Comparison of ENCODE assay signal across 17 cellular contexts in genomic region chr7:151824285-151824950, GRCh38. TPM values are rescaled to one million over a fixed set of nuclear protein-coding genes. Genes with fewer than 3 reads are reported as not detected.
DNase-seq lines count a peak whose midpoint lies in the region; ATAC-seq and TF ChIP-seq lines count a peak whose summit lies in the region.
"Had no signal": no experiment of that assay in that cellular context is flagged by ENCODE, and none has a peak within 500 bp of the region (broad histone marks: within the 10 kb centered on the region; RNA-seq: fewer than 3 reads in every experiment).

No MANE protein-coding gene starts in this region.

- no peak for TF ChIP-seq POLR2A in spleen (IDR thresholded peaks at IDR 0.05)

- no peaks in the 10 kb centered on the region for H3K27me3 Mint-ChIP-seq in dendritic cell treated with granulocyte-macrophage colony-stimulating factor and Interleukin-4, amounts not matched to agents 40 ng/mL and 50 ng/mL, for 4 days
- H3K27me3 Mint-ChIP-seq: activated naive CD4-positive, alpha-beta T cell treated with anti-CD3 and anti-CD28 coated beads, Interleukin-2, amount 10 ng/mL, durations not matched to agents 7 days and 5 days; B cell had no signal

- DNase-seq in NCI-H69 (lab: John Stamatoyannopoulos, UW), result peak; percentile 23
- peak; percentile 20 for DNase-seq in lower lobe of right lung
- peak; percentile 47 for DNase-seq in spleen
- DNase-seq in GM13977 (ENCODE audit: low spot score), result no peak
- DNase-seq in T1000 (lab: John Stamatoyannopoulos, UW), result no peak
- DNase-seq: activated CD4-positive, alpha-beta T cell treated with anti-CD3 and anti-CD28 coated beads for 1 hour; activated naive CD4-positive, alpha-beta T cell treated with anti-CD3 and anti-CD28 coated beads, Interleukin-2, amount 10 ng/mL, durations not matched to agents 7 days and 5 days; brain microvascular endothelial cell; GF-D8; HCEC 1CT; mammary epithelial cell; NCI-H2107; stimulated activated naive CD8-positive, alpha-beta T cell treated with anti-CD3 and anti-CD28 coated beads, Interleukin-15, Interleukin-2, amounts not matched to agents 100 U/mL and 50 U/mL, for 24 hours; T-helper 2 cell had no signal

- peaks cover 31% of the 10 kb centered on the region for H3K4me1 ChIP-seq in lower lobe of right lung
- peaks cover 13 to 55% (median 34%) of the 10 kb centered on the region in 6 donors for H3K4me1 ChIP-seq in spleen

- peaks cover 28% of the 10 kb centered on the region for H3K36me3 Mint-ChIP-seq in dendritic cell treated with granulocyte-macrophage colony-stimulating factor and Interleukin-4, amounts not matched to agents 40 ng/mL and 50 ng/mL, for 4 days (ENCODE audit: low read depth)
- H3K36me3 Mint-ChIP-seq: activated naive CD4-positive, alpha-beta T cell treated with anti-CD3 and anti-CD28 coated beads, Interleukin-2, amount 10 ng/mL, durations not matched to agents 7 days and 5 days had no signal

- 71 to 85% (median 78%) methylated on average over 17 of the region's 17 CpGs for WGBS in spleen, 5 donors

- no peaks in the 10 kb centered on the region for H3K9me3 Mint-ChIP-seq in dendritic cell treated with granulocyte-macrophage colony-stimulating factor and Interleukin-4, amounts not matched to agents 40 ng/mL and 50 ng/mL, for 4 days
- H3K9me3 Mint-ChIP-seq: activated naive CD4-positive, alpha-beta T cell treated with anti-CD3 and anti-CD28 coated beads, Interleukin-2, amount 10 ng/mL, durations not matched to agents 7 days and 5 days had no signal

- TF ChIP-seq CTCF in lower lobe of right lung (IDR thresholded peaks at IDR 0.05) (no peak), spleen (IDR thresholded peaks at IDR 0.05 in 8 of 11, conservative IDR thresholded peaks at IDR 0.05 in 3 of 11) (no peak), GM13977 (IDR thresholded peaks at IDR 0.05; ENCODE audit: extremely low read depth, insufficient read depth, missing control alignments) (no peak)

- H3K9me3 ChIP-seq in lower lobe of right lung (no peaks in the 10 kb centered on the region), spleen (no peaks in the 10 kb centered on the region)

- peak overlapping the region; percentile 89 for H3K27ac Mint-ChIP-seq in dendritic cell treated with granulocyte-macrophage colony-stimulating factor and Interleukin-4, amounts not matched to agents 40 ng/mL and 50 ng/mL, for 4 days
- H3K27ac Mint-ChIP-seq: activated naive CD4-positive, alpha-beta T cell treated with anti-CD3 and anti-CD28 coated beads, Interleukin-2, amount 10 ng/mL, durations not matched to agents 7 days and 5 days; B cell had no signal

- peak overlapping the region; percentile 13 for H3K4me3 Mint-ChIP-seq in dendritic cell treated with granulocyte-macrophage colony-stimulating factor and Interleukin-4, amounts not matched to agents 40 ng/mL and 50 ng/mL, for 4 days
- H3K4me3 Mint-ChIP-seq: activated naive CD4-positive, alpha-beta T cell treated with anti-CD3 and anti-CD28 coated beads, Interleukin-2, amount 10 ng/mL, durations not matched to agents 7 days and 5 days; B cell had no signal

- H3K4me1 Mint-ChIP-seq in dendritic cell treated with granulocyte-macrophage colony-stimulating factor and Interleukin-4, amounts not matched to agents 40 ng/mL and 50 ng/mL, for 4 days (ENCODE audit: low read depth), result peaks cover 82% of the 10 kb centered on the region
- H3K4me1 Mint-ChIP-seq: activated naive CD4-positive, alpha-beta T cell treated with anti-CD3 and anti-CD28 coated beads, Interleukin-2, amount 10 ng/mL, durations not matched to agents 7 days and 5 days had no signal

- intact Hi-C loops in dendritic cell treated with granulocyte-macrophage colony-stimulating factor and Interleukin-4, amounts not matched to agents 40 ng/mL and 50 ng/mL, for 4 days (cut with micrococcal nuclease), result no loop called here
- intact Hi-C loops in lower lobe of right lung (cut with DNase I) (no loop called here), spleen (cut with DNase I; ENCODE audit: low total_unique reads) (no loop called here)

- in situ Hi-C loops in GM13977 (cut with MboI; ENCODE audit: low pct_unique_long_range_greater_than_20kb, low sequenced_read_pairs, unreplicated experiment), result no loop called here

- no peaks in the 10 kb centered on the region for H3K36me3 ChIP-seq in lower lobe of right lung
- no peaks in the 10 kb centered on the region for H3K36me3 ChIP-seq in spleen
- H3K36me3 ChIP-seq: brain microvascular endothelial cell had no signal

- H3K27me3 ChIP-seq in lower lobe of right lung (ENCODE audit: low read depth), result no peaks in the 10 kb centered on the region
- no peaks in the 10 kb centered on the region for H3K27me3 ChIP-seq in spleen (replicated peaks in 1 of 7)

- H3K27ac ChIP-seq in lower lobe of right lung (no peak overlapping the region), spleen (peak overlapping the region in 1 of 8 donors; percentile 42)
- H3K27ac ChIP-seq: brain microvascular endothelial cell had no signal

- ATAC-seq in lower lobe of right lung (peak in 1 of 2 donors; percentile 26), GM21786 (IDR thresholded peaks at IDR 0.05; ENCODE audit: unreplicated experiment) (no peak)
- ATAC-seq: stimulated activated naive CD8-positive, alpha-beta T cell treated with anti-CD3 and anti-CD28 coated beads, Interleukin-15, Interleukin-2, amounts not matched to agents 100 U/mL and 50 U/mL, for 24 hours had no signal

- no peak overlapping the region for H3K4me3 ChIP-seq in lower lobe of right lung
- no peak overlapping the region for H3K4me3 ChIP-seq in spleen

RNA-seq across cellular contexts. Expression of gene PRKAG2, which starts 52.5 kb away (rescaled TPM):
- total RNA-seq in lower lobe of right lung (35.4 TPM), spleen (10 to 100 TPM; 25.6 to 50.9 (median 41.3) TPM)
- polyA plus RNA-seq in spleen, result 10 to 100 TPM; 15.8 to 31.4 (median 18.3) TPM

Comparison
In these comparisons a context has a peak if more than half of its experiments do, and no peak if none do; other contexts are left out.
1. DNase-seq: peak in NCI-H69 (single experiment), lower lobe of right lung (single experiment) and spleen (single experiment); none in GM13977 (single experiment) and T1000 (single experiment).